24 cellular contexts compared by ENCODE assay signal in genomic region chr22:28902490-28902889, GRCh38.
"Had no signal": no experiment of that assay in that cellular context is flagged by ENCODE, and none has a peak within 500 bp of the region (broad histone marks: within the 10 kb centered on the region; RNA-seq: fewer than 3 reads in every experiment).

No MANE protein-coding gene starts in this region.

- H3K27me3 Mint-ChIP-seq: brain had no signal

- H3K9ac ChIP-seq: KMS-11 had no signal

- H3K36me3 Mint-ChIP-seq: brain, WTC11 had no signal

- H3K4me2 ChIP-seq: KMS-11 had no signal

- H3K4me3 Mint-ChIP-seq: activated CD8-positive, alpha-beta T cell treated with anti-CD3 and anti-CD28 coated beads, Interleukin-2, amount 10 ng/mL, durations not matched to agents 7 days and 5 days; activated naive CD8-positive, alpha-beta T cell treated with anti-CD3 and anti-CD28 coated beads, Interleukin-2, amount 50 U/mL, for 24 hours; activated T-cell treated with anti-CD3 and anti-CD28 coated beads, Interleukin-2, amount 50 U/mL, for 24 hours; T-helper 17 cell; WTC11 had no signal

- ATAC-seq: activated CD8-positive, alpha-beta T cell treated with anti-CD3 and anti-CD28 coated beads, Interleukin-2, amount 10 ng/mL, durations not matched to agents 7 days and 5 days; activated naive CD4-positive, alpha-beta T cell treated with anti-CD3 and anti-CD28 coated beads, Interleukin-2, amount 50 U/mL, for 72 hours; activated naive CD8-positive, alpha-beta T cell treated with anti-CD3 and anti-CD28 coated beads, Interleukin-2, amount 50 U/mL, for 24 hours; T-helper 17 cell; WTC11 had no signal

- H3K9me3 Mint-ChIP-seq: activated naive CD4-positive, alpha-beta T cell treated with anti-CD3 and anti-CD28 coated beads, Interleukin-2, amount 50 U/mL, for 72 hours; activated naive CD8-positive, alpha-beta T cell treated with anti-CD3 and anti-CD28 coated beads, Interleukin-2, amount 50 U/mL, for 24 hours; activated T-cell treated with anti-CD3 and anti-CD28 coated beads, Interleukin-2, amount 50 U/mL, for 24 hours; brain; WTC11 had no signal

- H3K27ac Mint-ChIP-seq: activated CD8-positive, alpha-beta T cell treated with anti-CD3 and anti-CD28 coated beads, Interleukin-2, amount 10 ng/mL, durations not matched to agents 7 days and 5 days; activated naive CD4-positive, alpha-beta T cell treated with anti-CD3 and anti-CD28 coated beads, Interleukin-2, amount 50 U/mL, for 72 hours; activated naive CD8-positive, alpha-beta T cell treated with anti-CD3 and anti-CD28 coated beads, Interleukin-2, amount 50 U/mL, for 24 hours; activated T-cell treated with anti-CD3 and anti-CD28 coated beads, Interleukin-2, amount 50 U/mL, for 24 hours; T-helper 17 cell had no signal

- FAIRE-seq: astrocyte had no signal

- DNase-seq: activated CD4-positive, alpha-beta T cell treated with anti-CD3 and anti-CD28 coated beads for 48 hours; activated CD4-positive, alpha-beta T cell treated with anti-CD3 and anti-CD28 coated beads, Interleukin-2, amount 50 U/mL, for 4 hours; activated CD4-positive, CD25-positive, alpha-beta regulatory T cell treated with anti-CD3 and anti-CD28 coated beads, Interleukin-2, amount 50 U/mL, for 72 hours; activated CD8-positive, alpha-beta T cell treated with anti-CD3 and anti-CD28 coated beads, Interleukin-2, amount 10 ng/mL, durations not matched to agents 7 days and 5 days; activated effector memory CD4-positive, alpha-beta T cell treated with anti-CD3 and anti-CD28 coated beads, Interleukin-2, amount 50 U/mL, for 16 hours; activated naive CD4-positive, alpha-beta T cell treated with Interleukin-2 at 50 U/mL for 16 hours; activated naive CD8-positive, alpha-beta T cell treated with anti-CD3 and anti-CD28 coated beads, Interleukin-2, amount 50 U/mL, for 24 hours; activated T-cell treated with anti-CD3 and anti-CD28 coated beads, Interleukin-2, amount 50 U/mL, for 24 hours; amniotic stem cell; NCI-H1092; NCI-H1417; NCI-H1930; NCI-H2107; NCI-H2171 treated with DMSO at 0.1 percent for 48 hours; NCI-H226; NCI-H526 treated with DMSO at 0.1 percent for 48 hours; SIG-M5; T-helper 17 cell; T-helper 9 cell had no signal

- H3K27ac ChIP-seq: KMS-11 had no signal
